14 cellular contexts compared by ENCODE assay signal in genomic region chr19:28481674-28482073, GRCh38.
"Had no signal": no experiment of that assay in that cellular context is flagged by ENCODE, and none has a peak within 500 bp of the region (broad histone marks: within the 10 kb centered on the region; RNA-seq: fewer than 3 reads in every experiment).

No MANE protein-coding gene starts in this region.

- H3K27me3 ChIP-seq: brain microvascular endothelial cell, left lung had no signal

- H3K27me3 Mint-ChIP-seq: activated T-helper 17 cell treated with anti-CD3 and anti-CD28 coated beads, Interleukin-2, amount 50 U/mL, for 72 hours; memory B cell; T-cell had no signal

- H3K4me2 ChIP-seq: SK-N-SH had no signal

- DNase-seq: activated CD4-positive, alpha-beta T cell treated with anti-CD3 and anti-CD28 coated beads, Interleukin-2, amount 50 U/mL, for 48 hours; activated naive CD4-positive, alpha-beta T cell treated with Interleukin-2 at 50 U/mL for 16 hours; brain microvascular endothelial cell; dermis blood vessel endothelial cell; SK-N-SH; stimulated activated CD4-positive, alpha-beta T cell treated with anti-CD3 and anti-CD28 coated beads, Interleukin-4, amount 100 ng/mL, for 4 hours; stimulated activated CD8-positive, alpha-beta memory T cell treated with anti-CD3 and anti-CD28 coated beads, Interleukin-4, amount 100 ng/mL, for 48 hours; stimulated activated naive CD8-positive, alpha-beta T cell treated with anti-CD3 and anti-CD28 coated beads, Interleukin-15, Interleukin-2, amounts not matched to agents 100 U/mL and 50 U/mL, for 24 hours; T-cell; T-helper 9 cell had no signal

- H3K9me3 ChIP-seq: left lung, SK-N-SH had no signal

- H3K27ac Mint-ChIP-seq: activated T-helper 17 cell treated with anti-CD3 and anti-CD28 coated beads, Interleukin-2, amount 50 U/mL, for 72 hours; memory B cell; T-cell had no signal

- H3K9me3 Mint-ChIP-seq: T-cell had no signal

- ATAC-seq: activated T-helper 17 cell treated with anti-CD3 and anti-CD28 coated beads, Interleukin-2, amount 50 U/mL, for 72 hours; stimulated activated naive CD8-positive, alpha-beta T cell treated with anti-CD3 and anti-CD28 coated beads, Interleukin-15, Interleukin-2, amounts not matched to agents 100 U/mL and 50 U/mL, for 24 hours had no signal

- H3K36me3 ChIP-seq: brain microvascular endothelial cell, left lung had no signal

- H3K4me3 Mint-ChIP-seq: activated T-helper 17 cell treated with anti-CD3 and anti-CD28 coated beads, Interleukin-2, amount 50 U/mL, for 72 hours; memory B cell had no signal

- H3K36me3 Mint-ChIP-seq: memory B cell, T-cell had no signal

- H3K4me3 ChIP-seq: left lung had no signal

- H3K4me1 Mint-ChIP-seq: activated T-helper 17 cell treated with anti-CD3 and anti-CD28 coated beads, Interleukin-2, amount 50 U/mL, for 72 hours had no signal

- H3K27ac ChIP-seq: brain microvascular endothelial cell, left lung, VCaP had no signal

- H3K9ac ChIP-seq: SK-N-SH had no signal
